ENCODE assay signal across 1 cellular context in genomic region chr5:128537306-128537998, GRCh38.
TF ChIP-seq lines count a peak whose summit lies in the region.

No MANE protein-coding gene starts in this region.

TF ChIP-seq in HepG2, 621 proteins besides CTCF, POLR2A, EP300 and RAD21 (continued from another document):
- TF ChIP-seq, protein P1, sequence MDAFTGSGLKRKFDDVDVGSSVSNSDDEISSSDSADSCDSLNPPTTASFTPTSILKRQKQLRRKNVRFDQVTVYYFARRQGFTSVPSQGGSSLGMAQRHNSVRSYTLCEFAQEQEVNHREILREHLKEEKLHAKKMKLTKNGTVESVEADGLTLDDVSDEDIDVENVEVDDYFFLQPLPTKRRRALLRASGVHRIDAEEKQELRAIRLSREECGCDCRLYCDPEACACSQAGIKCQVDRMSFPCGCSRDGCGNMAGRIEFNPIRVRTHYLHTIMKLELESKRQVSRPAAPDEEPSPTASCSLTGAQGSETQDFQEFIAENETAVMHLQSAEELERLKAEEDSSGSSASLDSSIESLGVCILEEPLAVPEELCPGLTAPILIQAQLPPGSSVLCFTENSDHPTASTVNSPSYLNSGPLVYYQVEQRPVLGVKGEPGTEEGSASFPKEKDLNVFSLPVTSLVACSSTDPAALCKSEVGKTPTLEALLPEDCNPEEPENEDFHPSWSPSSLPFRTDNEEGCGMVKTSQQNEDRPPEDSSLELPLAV (CRISPR knock-in tag; conservative IDR thresholded peaks at IDR 0.05; ENCODE audit: low read depth): no peak
- TF ChIP-seq CBFB (CRISPR knock-in tag; IDR thresholded peaks at IDR 0.05) (no peak), ZSCAN21 (CRISPR knock-in tag; IDR thresholded peaks at IDR 0.05; ENCODE audit: borderline replicate concordance) (no peak), SSRP1 (CRISPR knock-in tag; IDR thresholded peaks at IDR 0.05) (no peak)
